20 cellular contexts compared by ENCODE assay signal in the genomic region with DNA sequence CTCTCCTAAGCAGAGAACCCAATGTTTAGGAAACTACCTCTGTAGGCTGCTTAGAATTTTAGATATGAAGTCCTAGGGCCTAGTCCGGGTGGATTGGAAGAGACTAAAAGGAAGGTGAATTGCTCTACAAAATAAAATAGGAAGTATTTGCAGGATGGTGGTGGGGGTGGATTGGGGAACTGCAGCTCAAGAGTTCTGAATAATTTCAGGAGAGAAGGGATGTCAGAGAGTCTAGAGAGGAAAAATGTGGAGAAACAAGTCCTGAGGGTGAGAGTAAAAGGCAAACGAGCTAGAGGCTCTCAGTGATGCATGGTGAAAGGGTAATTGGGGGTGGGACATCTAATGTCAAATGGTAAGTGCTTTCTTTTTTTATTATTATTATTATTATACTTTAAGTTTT. TPM values are rescaled to one million over a fixed set of nuclear protein-coding genes. Genes with fewer than 3 reads are reported as not detected.
DNase-seq lines count a peak whose midpoint lies in the region; ATAC-seq and TF ChIP-seq lines count a peak whose summit lies in the region.
"Had no signal": no experiment of that assay in that cellular context is flagged by ENCODE, and none has a peak within 500 bp of the region (broad histone marks: within the 10 kb centered on the region; RNA-seq: fewer than 3 reads in every experiment).

No MANE protein-coding gene starts in this region.

- no peak for DNase-seq in IMR-90
- peak; percentile 26 to 70 for DNase-seq in trophoblast cell
- DNase-seq in tibial nerve (ENCODE audit: low spot score in 2 of 2) = no peak
- no peak for DNase-seq in vagina (ENCODE audit: extremely low spot score in 2 of 2)
- DNase-seq: C1 segment of cervical spinal cord; Caco-2; CD4-positive, CD25-positive, alpha-beta regulatory T cell; CD8-positive, alpha-beta T cell; DMS 273 treated with DMSO at 0.1 percent for 48 hours; DMS79; EL; GDM1; H9 had no signal

- H3K14ac ChIP-seq in IMR-90 (replicated peaks; ENCODE audit: low read depth, low read length) = no peak overlapping the region
- H3K14ac ChIP-seq in trophoblast cell (ENCODE audit: low read length) = peak overlapping the region; percentile 75

- H3K27me3 ChIP-seq in IMR-90 (ENCODE audit: control insufficient read depth, insufficient read depth, low read length) (no peaks in the 10 kb centered on the region), trophoblast cell (ENCODE audit: insufficient read depth, low read length) (no peaks in the 10 kb centered on the region), tibial nerve (no peaks in the 10 kb centered on the region), vagina (no peaks in the 10 kb centered on the region)

- H3K4me3 ChIP-seq in IMR-90 (ENCODE audit: insufficient read depth, low read depth, low read length) = no peak overlapping the region
- H3K4me3 ChIP-seq in trophoblast cell (ENCODE audit: low read depth, low read length) = no peak overlapping the region
- H3K4me3 ChIP-seq in tibial nerve = no peak overlapping the region
- H3K4me3 ChIP-seq in vagina = no peak overlapping the region
- H3K4me3 ChIP-seq: GM12878 had no signal

- no peak overlapping the region for H4K91ac ChIP-seq in IMR-90 (ENCODE audit: insufficient read depth, low read depth, low read length)
- peak overlapping the region; percentile 59 for H4K91ac ChIP-seq in trophoblast cell (ENCODE audit: low read depth, low read length)

- H2BK15ac ChIP-seq in IMR-90 (ENCODE audit: low read depth, low read length) = no peak overlapping the region

- H3K4ac ChIP-seq in IMR-90 (ENCODE audit: low read depth, low read length) = no peak overlapping the region
- no peak overlapping the region for H3K4ac ChIP-seq in trophoblast cell (ENCODE audit: low read depth, low read length)

- no peak for TF ChIP-seq POLR2A in IMR-90 (IDR thresholded peaks at IDR 0.05; ENCODE audit: low read depth, low read length)
- TF ChIP-seq POLR2A in tibial nerve (IDR thresholded peaks at IDR 0.05) = no peak
- TF ChIP-seq POLR2A in vagina (IDR thresholded peaks at IDR 0.05) = no peak

- H2AFZ ChIP-seq in IMR-90 (replicated peaks; ENCODE audit: low read length, poor library complexity) (no peak overlapping the region), trophoblast cell (ENCODE audit: insufficient read depth, low read length, poor library complexity) (no peak overlapping the region)

- peaks cover 3% of the 10 kb centered on the region for H3K27me3 Mint-ChIP-seq in dendritic cell treated with granulocyte-macrophage colony-stimulating factor and Interleukin-4, amounts not matched to agents 40 ng/mL and 50 ng/mL, for 4 days

- no peak overlapping the region for H3K4me3 Mint-ChIP-seq in dendritic cell treated with granulocyte-macrophage colony-stimulating factor and Interleukin-4, amounts not matched to agents 40 ng/mL and 50 ng/mL, for 4 days
- H3K4me3 Mint-ChIP-seq: CD4-positive, CD25-positive, alpha-beta regulatory T cell; CD8-positive, alpha-beta T cell; H9 had no signal

- H2AK5ac ChIP-seq in IMR-90 (ENCODE audit: low read depth, low read length) (0 out of 2 replicates have a peak overlapping the region, but pooled peaks have one; percentile 33), trophoblast cell (ENCODE audit: low read length) (no peak overlapping the region)

- peak overlapping the region; percentile 87 for H2BK12ac ChIP-seq in trophoblast cell (ENCODE audit: low read length)

- TF ChIP-seq RAD21 in IMR-90 (IDR thresholded peaks at IDR 0.05; ENCODE audit: low read length) = no peak

- dilution Hi-C loops in IMR-90 (cut with HindIII; ENCODE audit: low sequenced_read_pairs, unreplicated experiment) = no loop called here

- POLR2A ChIA-PET in IMR-90 (lab: Charles Lee; ENCODE audit: unreplicated experiment) = no interaction called here

- H3K4me1 Mint-ChIP-seq in dendritic cell treated with granulocyte-macrophage colony-stimulating factor and Interleukin-4, amounts not matched to agents 40 ng/mL and 50 ng/mL, for 4 days (ENCODE audit: low read depth) = peaks cover 39% of the 10 kb centered on the region
- H3K4me1 Mint-ChIP-seq: CD4-positive, CD25-positive, alpha-beta regulatory T cell had no signal

- H3K79me1 ChIP-seq in IMR-90 (ENCODE audit: low read depth in 1 of 2, low read length in 2 of 2) (no peaks in the 10 kb centered on the region), trophoblast cell (ENCODE audit: low read length) (peaks cover 3% of the 10 kb centered on the region)

- H2BK5ac ChIP-seq in IMR-90 (ENCODE audit: low read depth, low read length, poor library complexity, severe bottlenecking) (no peak overlapping the region), trophoblast cell (ENCODE audit: low read depth, low read length, poor library complexity) (no peak overlapping the region)

- H3K23ac ChIP-seq in IMR-90 (ENCODE audit: low read depth, low read length) = no peak overlapping the region
- H3K23ac ChIP-seq in trophoblast cell (ENCODE audit: low read length) = no peak overlapping the region

- H2BK20ac ChIP-seq in IMR-90 (ENCODE audit: low read depth, low read length) = no peak overlapping the region

- H3K18ac ChIP-seq in IMR-90 (ENCODE audit: low read depth, low read length) = no peak overlapping the region
- no peak overlapping the region for H3K18ac ChIP-seq in trophoblast cell (ENCODE audit: low read length)

- ATAC-seq in IMR-90 (ENCODE audit: low read depth) = no peak
- ATAC-seq in GM18502 (IDR thresholded peaks at IDR 0.05; ENCODE audit: poor library complexity, unreplicated experiment) = no peak
- ATAC-seq: CD8-positive, alpha-beta T cell; GM12878; HCT116 had no signal

- H4K20me1 ChIP-seq in IMR-90 (ENCODE audit: insufficient read depth, low read length) = no peaks in the 10 kb centered on the region

- CTCF ChIA-PET in IMR-90 (lab: Yijun Ruan, JAX) = no interaction called here

- no peaks in the 10 kb centered on the region for H3K79me2 ChIP-seq in trophoblast cell (ENCODE audit: control insufficient read depth, insufficient read depth, low read length, poor library complexity)

- H4K8ac ChIP-seq in IMR-90 (ENCODE audit: low read depth in 2 of 2, low read length in 2 of 2) (no peak overlapping the region), trophoblast cell (ENCODE audit: low read depth, low read length) (no peak overlapping the region)

- H3K27ac ChIP-seq in IMR-90 (ENCODE audit: insufficient read depth, low read length) (no peak overlapping the region), trophoblast cell (ENCODE audit: low read depth, low read length) (no peak overlapping the region), tibial nerve (no peak overlapping the region), vagina (no peak overlapping the region)

- intact Hi-C loops in IMR-90 (cut with micrococcal nuclease) = no loop called here
- intact Hi-C loops in dendritic cell treated with granulocyte-macrophage colony-stimulating factor and Interleukin-4, amounts not matched to agents 40 ng/mL and 50 ng/mL, for 4 days (cut with micrococcal nuclease) = no loop called here
- intact Hi-C loops in vagina (cut with DNase I) = no loop called here

- H4K5ac ChIP-seq in IMR-90 (ENCODE audit: low read depth, low read length) = no peak overlapping the region

- no peak overlapping the region for H4K12ac ChIP-seq in trophoblast cell (ENCODE audit: low read depth, low read length)

- H3K56ac ChIP-seq in IMR-90 (ENCODE audit: extremely low read depth, insufficient read depth, low read length) = no peak overlapping the region

- BruUV-seq in IMR-90 (replicated peaks; lab: Mats Ljungman, UMichigan) = no TSS peak

- peak overlapping the region; percentile 1 for H3K27ac Mint-ChIP-seq in dendritic cell treated with granulocyte-macrophage colony-stimulating factor and Interleukin-4, amounts not matched to agents 40 ng/mL and 50 ng/mL, for 4 days
- H3K27ac Mint-ChIP-seq: CD4-positive, CD25-positive, alpha-beta regulatory T cell; CD8-positive, alpha-beta T cell had no signal

- TF ChIP-seq CTCF in IMR-90 (conservative IDR thresholded peaks at IDR 0.05; ENCODE audit: low read depth, low read length) (no peak), tibial nerve (IDR thresholded peaks at IDR 0.05) (no peak), vagina (IDR thresholded peaks at IDR 0.05) (no peak)

- no peaks in the 10 kb centered on the region for H3K9me3 Mint-ChIP-seq in dendritic cell treated with granulocyte-macrophage colony-stimulating factor and Interleukin-4, amounts not matched to agents 40 ng/mL and 50 ng/mL, for 4 days
- H3K9me3 Mint-ChIP-seq: CD8-positive, alpha-beta T cell had no signal

- TF ChIP-seq EP300 in tibial nerve (IDR thresholded peaks at IDR 0.05) = no peak

- no peak overlapping the region for H2AK9ac ChIP-seq in IMR-90 (replicated peaks; ENCODE audit: low read depth, low read length, poor library complexity)

- H2BK120ac ChIP-seq in IMR-90 (ENCODE audit: low read depth, low read length) (no peak overlapping the region), trophoblast cell (ENCODE audit: insufficient read depth, low read length, poor library complexity) (no peak overlapping the region)

- H3K9me3 ChIP-seq in IMR-90 (ENCODE audit: control insufficient read depth, insufficient read depth, low read length) = peaks cover 2% of the 10 kb centered on the region; the same call in 1 of the 2 replicates
- H3K9me3 ChIP-seq in trophoblast cell (ENCODE audit: insufficient read depth, low read depth, low read length) = no peaks in the 10 kb centered on the region
- H3K9me3 ChIP-seq in tibial nerve = no peaks in the 10 kb centered on the region
- H3K9me3 ChIP-seq in vagina = no peaks in the 10 kb centered on the region
- H3K9me3 ChIP-seq: Caco-2 had no signal

- H3K9ac ChIP-seq in IMR-90 (ENCODE audit: low read depth, low read length) (no peak overlapping the region), trophoblast cell (ENCODE audit: low read length) (no peak overlapping the region)

- no peaks in the 10 kb centered on the region for H3K36me3 Mint-ChIP-seq in dendritic cell treated with granulocyte-macrophage colony-stimulating factor and Interleukin-4, amounts not matched to agents 40 ng/mL and 50 ng/mL, for 4 days (ENCODE audit: low read depth)
- H3K36me3 Mint-ChIP-seq: CD4-positive, CD25-positive, alpha-beta regulatory T cell; CD8-positive, alpha-beta T cell had no signal

- H3K36me3 ChIP-seq in IMR-90 (ENCODE audit: control insufficient read depth, insufficient read depth, low read length) (no peaks in the 10 kb centered on the region), trophoblast cell (ENCODE audit: control insufficient read depth in 1 of 2, insufficient read depth in 2 of 2, low read length in 2 of 2) (no peaks in the 10 kb centered on the region), tibial nerve (no peaks in the 10 kb centered on the region), vagina (no peaks in the 10 kb centered on the region)

- H3K9me1 ChIP-seq in IMR-90 (ENCODE audit: insufficient read depth, low read length) = no peaks in the 10 kb centered on the region

- no CpG with 5 or more reads among the region's 2 CpGs for WGBS in IMR-90 (ENCODE audit: extremely low coverage in 2 of 2, insufficient read length in 1 of 2), 2 experiments
- no CpG with 5 or more reads among the region's 2 CpGs for WGBS in trophoblast cell (ENCODE audit: extremely low coverage, insufficient coverage, insufficient read length)
- WGBS in tibial nerve, 2 donors = 67 to 72% methylated on average over 2 of the region's 2 CpGs

- in situ Hi-C loops in IMR-90 (cut with MboI; ENCODE audit: low sequenced_read_pairs) = no loop called here

- H3K4me1 ChIP-seq in IMR-90 (ENCODE audit: control insufficient read depth, insufficient read depth, low read length) (peaks cover 3% of the 10 kb centered on the region; the same call in 1 of the 2 replicates), trophoblast cell (ENCODE audit: control insufficient read depth in 1 of 2, insufficient read depth in 2 of 2, low read length in 2 of 2) (peaks cover 12 to 13% of the 10 kb centered on the region in 2 experiments), tibial nerve (no peaks in the 10 kb centered on the region), vagina (no peaks in the 10 kb centered on the region)

- H3K4me2 ChIP-seq in IMR-90 (ENCODE audit: low read depth, low read length) = no peak overlapping the region
- no peak overlapping the region for H3K4me2 ChIP-seq in trophoblast cell (ENCODE audit: low read length)

RNA-seq across cellular contexts. Expression of gene CP, which starts 10.2 kb away (rescaled TPM):
- total RNA-seq in IMR-90 (2012; rRNA removed) (0.28 TPM in 1 of 2 replicates, not detected in the other), tibial nerve (10 to 100 TPM; 17.7 to 46.3 (median 19.3) TPM), vagina (26.3 TPM)
- polyA plus RNA-seq in IMR-90 (2012; rRNA removed) = not detected in 2 replicates
- not detected in 2 replicates for polyA plus RNA-seq in IMR-90 (2012; cell fraction: cytosol; rRNA removed)
- 0.07 TPM in 1 of 2 replicates, not detected in the other for polyA plus RNA-seq in IMR-90 (2012; cell fraction: nucleus; rRNA removed; ENCODE audit: low replicate concordance)
- polyA plus RNA-seq in trophoblast cell (2013) = 1.7 and 1.8 TPM in 2 replicates
- total RNA-seq: A172; A673; CD4-positive, CD25-positive, alpha-beta regulatory T cell; CD8-positive, alpha-beta T cell had no signal
- polyA plus RNA-seq: BJ had no signal

Comparison
In these comparisons a context has a peak if more than half of its experiments do, and no peak if none do; other contexts are left out.
1. DNase-seq: peak in trophoblast cell (2 of 2); none in IMR-90 (single experiment), tibial nerve (0 of 2) and vagina (0 of 2).
2. RNA of gene CP, which starts 10.2 kb away (total RNA-seq): 26.3 TPM in vagina (single experiment) and 17.7 to 46.3 TPM in tibial nerve; 0.28 TPM in IMR-90; every median in the first group is over 10 times any median in the second.